25 cellular contexts compared by ENCODE assay signal in genomic region chr2:129299756-129300155, GRCh38.
DNase-seq lines count a peak whose midpoint lies in the region; ATAC-seq and TF ChIP-seq lines count a peak whose summit lies in the region.
"Had no signal": no experiment of that assay in that cellular context is flagged by ENCODE, and none has a peak within 500 bp of the region (broad histone marks: within the 10 kb centered on the region; RNA-seq: fewer than 3 reads in every experiment).

No MANE protein-coding gene starts in this region.

- peaks cover 0 to 2% of the 10 kb centered on the region in 2 donors for H3K27me3 Mint-ChIP-seq in natural killer cell treated with Interleukin-12 subunit alpha and Interleukin-12 subunit beta and Interleukin-15 and Interleukin-18, amount 100 ng/mL, for 72 hours
- no peaks in the 10 kb centered on the region for H3K27me3 Mint-ChIP-seq in natural killer cell (ENCODE audit: low read depth in 2 of 2)
- peaks cover 17% of the 10 kb centered on the region for H3K27me3 Mint-ChIP-seq in stimulated activated memory B cell treated with anti-CD40 and anti-IgM and Interleukin-4, amounts not matched to agents 10 μg/mL and 1 μg/mL and 100 μg/mL, for 72 hours
- H3K27me3 Mint-ChIP-seq: CD4-positive, CD25-positive, alpha-beta regulatory T cell had no signal

- H2BK15ac ChIP-seq in neuronal stem cell (ENCODE audit: low read length): no peak overlapping the region

- H3K4me2 ChIP-seq in neuronal stem cell (ENCODE audit: insufficient read depth, low read length, poor library complexity, severe bottlenecking): no peak overlapping the region
- H3K4me2 ChIP-seq: A549, BLaER1 had no signal

- intact Hi-C loops in natural killer cell (cut with micrococcal nuclease) (no loop called here), upper lobe of right lung (cut with DNase I) (no loop called here)

- H3K9me3 Mint-ChIP-seq in natural killer cell treated with Interleukin-12 subunit alpha and Interleukin-12 subunit beta and Interleukin-15 and Interleukin-18, amount 100 ng/mL, for 72 hours: no peaks in the 10 kb centered on the region
- H3K9me3 Mint-ChIP-seq in natural killer cell: no peaks in the 10 kb centered on the region
- H3K9me3 Mint-ChIP-seq in stimulated activated memory B cell treated with anti-CD40 and anti-IgM and Interleukin-4, amounts not matched to agents 10 μg/mL and 1 μg/mL and 100 μg/mL, for 72 hours: no peaks in the 10 kb centered on the region

- no peak for DNase-seq in natural killer cell treated with Interleukin-12 subunit alpha and Interleukin-12 subunit beta and Interleukin-15 and Interleukin-18, amount 100 ng/mL, for 72 hours (ENCODE audit: low spot score)
- DNase-seq in natural killer cell: no peak
- no peak for DNase-seq in neuronal stem cell (ENCODE audit: low spot score)
- DNase-seq in upper lobe of right lung: no peak
- DNase-seq in activated CD4-positive, alpha-beta T cell treated with anti-CD3 and anti-CD28 coated beads for 4 hours: no peak
- DNase-seq: BE2C; C1 segment of cervical spinal cord; CD4-positive, CD25-positive, alpha-beta regulatory T cell; CD8-positive, alpha-beta memory T cell; COR-L47; DMS 273 treated with DMSO at 0.1 percent for 48 hours; DMS153; DMS53; DMS79; DND-41; EL; GDM1 had no signal

- H3K27me3 ChIP-seq in neuronal stem cell (ENCODE audit: control insufficient read depth in 3 of 3, insufficient read depth in 3 of 3, low read depth in 1 of 3, low read length in 3 of 3) (peaks cover 0 to 8% (median 0%) of the 10 kb centered on the region in 3 experiments), upper lobe of right lung (no peaks in the 10 kb centered on the region)
- H3K27me3 ChIP-seq: BE2C, BLaER1 had no signal

- H3K4me3 ChIP-seq in neuronal stem cell (ENCODE audit: low read length in 2 of 2) (no peak overlapping the region), upper lobe of right lung (no peak overlapping the region)
- H3K4me3 ChIP-seq: A549, BLaER1, GM12878 had no signal

- H2BK120ac ChIP-seq in neuronal stem cell (ENCODE audit: low read depth, low read length): no peak overlapping the region

- H3K27ac Mint-ChIP-seq in natural killer cell treated with Interleukin-12 subunit alpha and Interleukin-12 subunit beta and Interleukin-15 and Interleukin-18, amount 100 ng/mL, for 72 hours: no peak overlapping the region
- no peak overlapping the region for H3K27ac Mint-ChIP-seq in natural killer cell
- H3K27ac Mint-ChIP-seq in stimulated activated memory B cell treated with anti-CD40 and anti-IgM and Interleukin-4, amounts not matched to agents 10 μg/mL and 1 μg/mL and 100 μg/mL, for 72 hours: no peak overlapping the region
- H3K27ac Mint-ChIP-seq: CD14-positive monocyte; CD4-positive, alpha-beta memory T cell; CD4-positive, CD25-positive, alpha-beta regulatory T cell had no signal

- H2AK5ac ChIP-seq in neuronal stem cell (ENCODE audit: low read depth, low read length): no peak overlapping the region

- H3K9me3 ChIP-seq in neuronal stem cell (replicated peaks in 1 of 2; ENCODE audit: control insufficient read depth in 2 of 2, insufficient read depth in 1 of 2, low read depth in 1 of 2, low read length in 2 of 2): no peaks in the 10 kb centered on the region
- H3K9me3 ChIP-seq in upper lobe of right lung: no peaks in the 10 kb centered on the region
- H3K9me3 ChIP-seq: A549, BE2C, BLaER1 had no signal

- H3K36me3 ChIP-seq in neuronal stem cell (replicated peaks in 1 of 2; ENCODE audit: control insufficient read depth in 2 of 2, insufficient read depth in 2 of 2, low read length in 2 of 2) (no peaks in the 10 kb centered on the region), upper lobe of right lung (no peaks in the 10 kb centered on the region)
- H3K36me3 ChIP-seq: BE2C, BLaER1 had no signal

- H3K9ac ChIP-seq in neuronal stem cell (ENCODE audit: low read depth, low read length, poor library complexity): no peak overlapping the region
- H3K9ac ChIP-seq: BLaER1 had no signal

- H3K4ac ChIP-seq in neuronal stem cell (ENCODE audit: low read length): no peak overlapping the region

- no peaks in the 10 kb centered on the region for H3K4me1 Mint-ChIP-seq in natural killer cell treated with Interleukin-12 subunit alpha and Interleukin-12 subunit beta and Interleukin-15 and Interleukin-18, amount 100 ng/mL, for 72 hours (ENCODE audit: low read depth in 2 of 2)
- H3K4me1 Mint-ChIP-seq in natural killer cell: no peaks in the 10 kb centered on the region
- no peaks in the 10 kb centered on the region for H3K4me1 Mint-ChIP-seq in stimulated activated memory B cell treated with anti-CD40 and anti-IgM and Interleukin-4, amounts not matched to agents 10 μg/mL and 1 μg/mL and 100 μg/mL, for 72 hours
- H3K4me1 Mint-ChIP-seq: CD14-positive monocyte; CD4-positive, alpha-beta memory T cell; CD4-positive, CD25-positive, alpha-beta regulatory T cell; CD8-positive, alpha-beta memory T cell had no signal

- H2BK5ac ChIP-seq in neuronal stem cell (ENCODE audit: low read length): peak overlapping the region; percentile 45

- TF ChIP-seq CTCF in natural killer cell (IDR thresholded peaks at IDR 0.05): no peak
- no peak for TF ChIP-seq CTCF in upper lobe of right lung (IDR thresholded peaks at IDR 0.05)

- H3K18ac ChIP-seq in neuronal stem cell (ENCODE audit: low read length): peak overlapping the region; percentile 9

- no peak overlapping the region for H2AFZ ChIP-seq in neuronal stem cell (ENCODE audit: low read length)

- no peak overlapping the region for H4K91ac ChIP-seq in neuronal stem cell (ENCODE audit: low read depth, low read length, poor library complexity)

- H4K8ac ChIP-seq in neuronal stem cell (ENCODE audit: low read depth, low read length): no peak overlapping the region

- H3K4me1 ChIP-seq in neuronal stem cell (ENCODE audit: control insufficient read depth in 2 of 2, insufficient read depth in 1 of 2, low read depth in 1 of 2, low read length in 2 of 2): no peaks in the 10 kb centered on the region
- peaks cover 7% of the 10 kb centered on the region for H3K4me1 ChIP-seq in upper lobe of right lung
- H3K4me1 ChIP-seq: A549, BE2C, BLaER1 had no signal

- H3K23ac ChIP-seq in neuronal stem cell (ENCODE audit: low read depth, low read length, poor library complexity): no peak overlapping the region

- H3K14ac ChIP-seq in neuronal stem cell (ENCODE audit: low read length): no peak overlapping the region

- H3K4me3 Mint-ChIP-seq in natural killer cell treated with Interleukin-12 subunit alpha and Interleukin-12 subunit beta and Interleukin-15 and Interleukin-18, amount 100 ng/mL, for 72 hours: no peak overlapping the region
- H3K4me3 Mint-ChIP-seq in natural killer cell: no peak overlapping the region
- H3K4me3 Mint-ChIP-seq in stimulated activated memory B cell treated with anti-CD40 and anti-IgM and Interleukin-4, amounts not matched to agents 10 μg/mL and 1 μg/mL and 100 μg/mL, for 72 hours: no peak overlapping the region
- H3K4me3 Mint-ChIP-seq: CD14-positive monocyte; CD4-positive, alpha-beta memory T cell; CD4-positive, CD25-positive, alpha-beta regulatory T cell; CD8-positive, alpha-beta memory T cell had no signal

- ATAC-seq in natural killer cell treated with Interleukin-12 subunit alpha and Interleukin-12 subunit beta and Interleukin-15 and Interleukin-18, amount 100 ng/mL, for 72 hours: peak; percentile 26 to 46
- ATAC-seq in natural killer cell (no peak), upper lobe of right lung (peak; percentile 16), HG02938 (IDR thresholded peaks at IDR 0.05; ENCODE audit: unreplicated experiment) (no peak)
- peak; percentile 18 for ATAC-seq in stimulated activated memory B cell treated with anti-CD40 and anti-IgM and Interleukin-4, amounts not matched to agents 10 μg/mL and 1 μg/mL and 100 μg/mL, for 72 hours
- ATAC-seq: A549, GM12878 had no signal

- H3K36me3 Mint-ChIP-seq in natural killer cell treated with Interleukin-12 subunit alpha and Interleukin-12 subunit beta and Interleukin-15 and Interleukin-18, amount 100 ng/mL, for 72 hours: no peaks in the 10 kb centered on the region
- H3K36me3 Mint-ChIP-seq in natural killer cell: no peaks in the 10 kb centered on the region
- no peaks in the 10 kb centered on the region for H3K36me3 Mint-ChIP-seq in stimulated activated memory B cell treated with anti-CD40 and anti-IgM and Interleukin-4, amounts not matched to agents 10 μg/mL and 1 μg/mL and 100 μg/mL, for 72 hours
- H3K36me3 Mint-ChIP-seq: CD14-positive monocyte; CD4-positive, alpha-beta memory T cell; CD4-positive, CD25-positive, alpha-beta regulatory T cell; CD8-positive, alpha-beta memory T cell had no signal

- no peak overlapping the region for H2BK12ac ChIP-seq in neuronal stem cell (ENCODE audit: low read length)

- H3K79me1 ChIP-seq in neuronal stem cell (ENCODE audit: low read depth, low read length): no peaks in the 10 kb centered on the region

- H3K27ac ChIP-seq in neuronal stem cell (replicated peaks; ENCODE audit: low read length) (no peak overlapping the region), upper lobe of right lung (no peak overlapping the region)
- H3K27ac ChIP-seq: 22Rv1, A549, BLaER1 had no signal

- WGBS in neuronal stem cell (ENCODE audit: extremely low coverage in 2 of 2, insufficient read length in 2 of 2, insufficient replicate concordance in 1 of 2), 2 donors: no CpG with 5 or more reads among the region's 8 CpGs

Comparison
In these comparisons a context has a peak if more than half of its experiments do, and no peak if none do; other contexts are left out.
1. ATAC-seq: peak in natural killer cell treated with Interleukin-12 subunit alpha and Interleukin-12 subunit beta and Interleukin-15 and Interleukin-18, amount 100 ng/mL, for 72 hours (2 of 2), stimulated activated memory B cell treated with anti-CD40 and anti-IgM and Interleukin-4, amounts not matched to agents 10 μg/mL and 1 μg/mL and 100 μg/mL, for 72 hours (single experiment) and upper lobe of right lung (single experiment); none in natural killer cell (0 of 3) and HG02938 (single experiment).